1 cellular context compared by ENCODE assay signal in genomic region chr1:36248250-36248894, GRCh38.
TF ChIP-seq lines count a peak whose summit lies in the region.

No MANE protein-coding gene starts in this region.

TF ChIP-seq in HepG2, 621 proteins besides CTCF, POLR2A, EP300 and RAD21 (continued from another document and continues in another):
- TF ChIP-seq, protein P1, sequence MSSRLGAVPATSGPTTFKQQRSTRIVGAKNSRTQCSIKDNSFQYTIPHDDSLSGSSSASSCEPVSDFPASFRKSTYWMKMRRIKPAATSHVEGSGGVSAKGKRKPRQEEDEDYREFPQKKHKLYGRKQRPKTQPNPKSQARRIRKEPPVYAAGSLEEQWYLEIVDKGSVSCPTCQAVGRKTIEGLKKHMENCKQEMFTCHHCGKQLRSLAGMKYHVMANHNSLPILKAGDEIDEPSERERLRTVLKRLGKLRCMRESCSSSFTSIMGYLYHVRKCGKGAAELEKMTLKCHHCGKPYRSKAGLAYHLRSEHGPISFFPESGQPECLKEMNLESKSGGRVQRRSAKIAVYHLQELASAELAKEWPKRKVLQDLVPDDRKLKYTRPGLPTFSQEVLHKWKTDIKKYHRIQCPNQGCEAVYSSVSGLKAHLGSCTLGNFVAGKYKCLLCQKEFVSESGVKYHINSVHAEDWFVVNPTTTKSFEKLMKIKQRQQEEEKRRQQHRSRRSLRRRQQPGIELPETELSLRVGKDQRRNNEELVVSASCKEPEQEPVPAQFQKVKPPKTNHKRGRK (CRISPR knock-in tag; IDR thresholded peaks at IDR 0.05), result no peak
- TF ChIP-seq BCL6 (CRISPR knock-in tag; IDR thresholded peaks at IDR 0.05) (peak; percentile 46; the same call in 1 of the 2 replicates), ZNF10 (CRISPR knock-in tag; IDR thresholded peaks at IDR 0.05; ENCODE audit: borderline replicate concordance, low read depth) (no peak), MXI1 (IDR thresholded peaks at IDR 0.05; ENCODE audit: borderline replicate concordance, low read depth, low read length) (no peak; the same call in 2 of the 3 replicates), SIN3B (IDR thresholded peaks at IDR 0.05; ENCODE audit: low read length) (no peak), NFE2L2 (IDR thresholded peaks at IDR 0.05; ENCODE audit: low read length) (peak; percentile 92), PAWR (CRISPR knock-in tag; IDR thresholded peaks at IDR 0.05; ENCODE audit: borderline replicate concordance) (no peak), RNF2 (conservative IDR thresholded peaks at IDR 0.05; ENCODE audit: low read depth) (no peak), TBL1XR1 (IDR thresholded peaks at IDR 0.05; ENCODE audit: borderline replicate concordance, low read length, partially characterized antibody) (peak; percentile 73), FOSL1 (CRISPR knock-in tag; IDR thresholded peaks at IDR 0.05; ENCODE audit: borderline replicate concordance) (peak; percentile 97), HES4 (CRISPR knock-in tag; IDR thresholded peaks at IDR 0.05; ENCODE audit: borderline replicate concordance) (no peak), ZSCAN31 (CRISPR knock-in tag; IDR thresholded peaks at IDR 0.05; ENCODE audit: low read depth) (no peak), KMT2B (CRISPR knock-in tag; IDR thresholded peaks at IDR 0.05) (no peak), ZBTB8A (CRISPR knock-in tag; IDR thresholded peaks at IDR 0.05; ENCODE audit: borderline replicate concordance, low read depth) (no peak), ZNF232 (CRISPR knock-in tag; IDR thresholded peaks at IDR 0.05; ENCODE audit: borderline replicate concordance) (no peak), HNF4A (CRISPR knock-in tag; IDR thresholded peaks at IDR 0.05) (peak; percentile 86), ZNF709 (CRISPR knock-in tag; IDR thresholded peaks at IDR 0.05) (no peak; the same call in 1 of the 2 replicates), MEIS2 (CRISPR knock-in tag; IDR thresholded peaks at IDR 0.05) (0 out of 2 replicates have a peak, but pooled peaks have one; percentile 39), ZNF878 (CRISPR knock-in tag; IDR thresholded peaks at IDR 0.05) (no peak), KDM3A (CRISPR knock-in tag; IDR thresholded peaks at IDR 0.05; ENCODE audit: low read depth) (no peak), BRF2 (CRISPR knock-in tag; IDR thresholded peaks at IDR 0.05) (no peak), RFXAP (CRISPR knock-in tag; IDR thresholded peaks at IDR 0.05; ENCODE audit: borderline replicate concordance) (no peak), FOXK1 (CRISPR knock-in tag; IDR thresholded peaks at IDR 0.05; ENCODE audit: borderline replicate concordance, low read depth) (peak; percentile 39; the same call in 1 of the 2 replicates), ZBTB3 (CRISPR knock-in tag; IDR thresholded peaks at IDR 0.05; ENCODE audit: borderline replicate concordance, low read depth) (peak; percentile 56; the same call in 1 of the 2 replicates), ZNF674 (CRISPR knock-in tag; IDR thresholded peaks at IDR 0.05; ENCODE audit: low read depth) (no peak), SMAD3 (CRISPR knock-in tag; IDR thresholded peaks at IDR 0.05) (peak; percentile 59; the same call in 1 of the 2 replicates), MYC (CRISPR knock-in tag; IDR thresholded peaks at IDR 0.05; ENCODE audit: borderline replicate concordance) (peak; percentile 29; the same call in 1 of the 2 replicates), ZFY (CRISPR knock-in tag; IDR thresholded peaks at IDR 0.05) (peak; percentile 54; the same call in 1 of the 2 replicates), GATAD2A (CRISPR knock-in tag; IDR thresholded peaks at IDR 0.05) (peak; percentile 87), EED (CRISPR knock-in tag; IDR thresholded peaks at IDR 0.05) (no peak), ZNF788 (CRISPR knock-in tag; IDR thresholded peaks at IDR 0.05; ENCODE audit: borderline replicate concordance) (peak; percentile 63; the same call in 1 of the 2 replicates), ZNF431 (CRISPR knock-in tag; IDR thresholded peaks at IDR 0.05; ENCODE audit: borderline replicate concordance, low read depth) (no peak), ELF1 (CRISPR knock-in tag; IDR thresholded peaks at IDR 0.05) (no peak), SPEN (CRISPR knock-in tag; IDR thresholded peaks at IDR 0.05; ENCODE audit: low read depth) (no peak), BCL3 (CRISPR knock-in tag; IDR thresholded peaks at IDR 0.05) (no peak), ZNF530 (CRISPR knock-in tag; IDR thresholded peaks at IDR 0.05; ENCODE audit: low read depth) (no peak), ZNF646 (CRISPR knock-in tag; IDR thresholded peaks at IDR 0.05) (no peak)
- TF ChIP-seq, protein P2, sequence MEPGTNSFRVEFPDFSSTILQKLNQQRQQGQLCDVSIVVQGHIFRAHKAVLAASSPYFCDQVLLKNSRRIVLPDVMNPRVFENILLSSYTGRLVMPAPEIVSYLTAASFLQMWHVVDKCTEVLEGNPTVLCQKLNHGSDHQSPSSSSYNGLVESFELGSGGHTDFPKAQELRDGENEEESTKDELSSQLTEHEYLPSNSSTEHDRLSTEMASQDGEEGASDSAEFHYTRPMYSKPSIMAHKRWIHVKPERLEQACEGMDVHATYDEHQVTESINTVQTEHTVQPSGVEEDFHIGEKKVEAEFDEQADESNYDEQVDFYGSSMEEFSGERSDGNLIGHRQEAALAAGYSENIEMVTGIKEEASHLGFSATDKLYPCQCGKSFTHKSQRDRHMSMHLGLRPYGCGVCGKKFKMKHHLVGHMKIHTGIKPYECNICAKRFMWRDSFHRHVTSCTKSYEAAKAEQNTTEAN (CRISPR knock-in tag; conservative IDR thresholded peaks at IDR 0.05), result no peak
- TF ChIP-seq, protein P3, sequence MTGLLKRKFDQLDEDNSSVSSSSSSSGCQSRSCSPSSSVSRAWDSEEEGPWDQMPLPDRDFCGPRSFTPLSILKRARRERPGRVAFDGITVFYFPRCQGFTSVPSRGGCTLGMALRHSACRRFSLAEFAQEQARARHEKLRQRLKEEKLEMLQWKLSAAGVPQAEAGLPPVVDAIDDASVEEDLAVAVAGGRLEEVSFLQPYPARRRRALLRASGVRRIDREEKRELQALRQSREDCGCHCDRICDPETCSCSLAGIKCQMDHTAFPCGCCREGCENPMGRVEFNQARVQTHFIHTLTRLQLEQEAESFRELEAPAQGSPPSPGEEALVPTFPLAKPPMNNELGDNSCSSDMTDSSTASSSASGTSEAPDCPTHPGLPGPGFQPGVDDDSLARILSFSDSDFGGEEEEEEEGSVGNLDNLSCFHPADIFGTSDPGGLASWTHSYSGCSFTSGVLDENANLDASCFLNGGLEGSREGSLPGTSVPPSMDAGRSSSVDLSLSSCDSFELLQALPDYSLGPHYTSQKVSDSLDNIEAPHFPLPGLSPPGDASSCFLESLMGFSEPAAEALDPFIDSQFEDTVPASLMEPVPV (CRISPR knock-in tag; IDR thresholded peaks at IDR 0.05), result no peak
- TF ChIP-seq, protein P4, sequence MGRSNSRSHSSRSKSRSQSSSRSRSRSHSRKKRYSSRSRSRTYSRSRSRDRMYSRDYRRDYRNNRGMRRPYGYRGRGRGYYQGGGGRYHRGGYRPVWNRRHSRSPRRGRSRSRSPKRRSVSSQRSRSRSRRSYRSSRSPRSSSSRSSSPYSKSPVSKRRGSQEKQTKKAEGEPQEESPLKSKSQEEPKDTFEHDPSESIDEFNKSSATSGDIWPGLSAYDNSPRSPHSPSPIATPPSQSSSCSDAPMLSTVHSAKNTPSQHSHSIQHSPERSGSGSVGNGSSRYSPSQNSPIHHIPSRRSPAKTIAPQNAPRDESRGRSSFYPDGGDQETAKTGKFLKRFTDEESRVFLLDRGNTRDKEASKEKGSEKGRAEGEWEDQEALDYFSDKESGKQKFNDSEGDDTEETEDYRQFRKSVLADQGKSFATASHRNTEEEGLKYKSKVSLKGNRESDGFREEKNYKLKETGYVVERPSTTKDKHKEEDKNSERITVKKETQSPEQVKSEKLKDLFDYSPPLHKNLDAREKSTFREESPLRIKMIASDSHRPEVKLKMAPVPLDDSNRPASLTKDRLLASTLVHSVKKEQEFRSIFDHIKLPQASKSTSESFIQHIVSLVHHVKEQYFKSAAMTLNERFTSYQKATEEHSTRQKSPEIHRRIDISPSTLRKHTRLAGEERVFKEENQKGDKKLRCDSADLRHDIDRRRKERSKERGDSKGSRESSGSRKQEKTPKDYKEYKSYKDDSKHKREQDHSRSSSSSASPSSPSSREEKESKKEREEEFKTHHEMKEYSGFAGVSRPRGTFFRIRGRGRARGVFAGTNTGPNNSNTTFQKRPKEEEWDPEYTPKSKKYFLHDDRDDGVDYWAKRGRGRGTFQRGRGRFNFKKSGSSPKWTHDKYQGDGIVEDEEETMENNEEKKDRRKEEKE (IDR thresholded peaks at IDR 0.05), result no peak
- TF ChIP-seq, protein P5, sequence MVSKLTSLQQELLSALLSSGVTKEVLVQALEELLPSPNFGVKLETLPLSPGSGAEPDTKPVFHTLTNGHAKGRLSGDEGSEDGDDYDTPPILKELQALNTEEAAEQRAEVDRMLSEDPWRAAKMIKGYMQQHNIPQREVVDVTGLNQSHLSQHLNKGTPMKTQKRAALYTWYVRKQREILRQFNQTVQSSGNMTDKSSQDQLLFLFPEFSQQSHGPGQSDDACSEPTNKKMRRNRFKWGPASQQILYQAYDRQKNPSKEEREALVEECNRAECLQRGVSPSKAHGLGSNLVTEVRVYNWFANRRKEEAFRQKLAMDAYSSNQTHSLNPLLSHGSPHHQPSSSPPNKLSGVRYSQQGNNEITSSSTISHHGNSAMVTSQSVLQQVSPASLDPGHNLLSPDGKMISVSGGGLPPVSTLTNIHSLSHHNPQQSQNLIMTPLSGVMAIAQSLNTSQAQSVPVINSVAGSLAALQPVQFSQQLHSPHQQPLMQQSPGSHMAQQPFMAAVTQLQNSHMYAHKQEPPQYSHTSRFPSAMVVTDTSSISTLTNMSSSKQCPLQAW (CRISPR knock-in tag; IDR thresholded peaks at IDR 0.05), result no peak; the same call in 1 of the 2 replicates
